Comparison of ENCODE assay signal across 2 cellular contexts in the genomic region with DNA sequence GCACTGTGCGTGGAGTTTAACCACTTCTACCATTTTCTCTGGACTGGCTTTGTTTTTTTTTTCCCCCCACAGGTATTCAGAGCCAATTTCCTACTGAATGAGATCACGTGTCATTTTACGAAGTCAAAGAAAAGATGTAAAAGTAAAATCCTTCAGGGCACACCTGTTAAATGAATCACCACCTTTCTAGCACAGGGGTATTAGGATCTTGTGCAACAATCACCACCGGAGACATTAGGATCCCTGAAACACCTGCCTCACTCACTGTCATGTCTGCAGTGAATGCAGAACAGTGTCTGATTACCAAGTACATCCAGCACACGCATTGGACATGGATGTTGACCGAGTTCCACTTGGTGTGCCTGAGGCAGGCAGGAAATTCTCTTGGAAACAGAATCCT.
TF ChIP-seq lines count a peak whose summit lies in the region.

No MANE protein-coding gene starts in this region.

TF ChIP-seq in IMR-90, 13 proteins besides CTCF, POLR2A, EP300 and RAD21:
- TF ChIP-seq MXI1 (IDR thresholded peaks at IDR 0.05; ENCODE audit: borderline replicate concordance, low read depth, low read length): no peak
- 0 out of 2 replicates have a peak, but pooled peaks have one; percentile 21 for TF ChIP-seq CEBPB (IDR thresholded peaks at IDR 0.05; ENCODE audit: low read depth, low read length)
TF ChIP-seq in IMR-90: peak in this region for 1.

TF ChIP-seq in WTC11, 78 proteins besides CTCF, POLR2A, EP300 and RAD21:
- no peak for TF ChIP-seq FOXP1 (CRISPR knock-in tag; IDR thresholded peaks at IDR 0.05; ENCODE audit: borderline replicate concordance)
- no peak for TF ChIP-seq NFE2L1 (CRISPR knock-in tag; IDR thresholded peaks at IDR 0.05)
- TF ChIP-seq HMGA2 (CRISPR knock-in tag; IDR thresholded peaks at IDR 0.05): no peak
- no peak for TF ChIP-seq TP53 (CRISPR knock-in tag; IDR thresholded peaks at IDR 0.05)
- no peak for TF ChIP-seq FOXJ3 (CRISPR knock-in tag; IDR thresholded peaks at IDR 0.05; ENCODE audit: borderline replicate concordance)
- no peak for TF ChIP-seq ZNF219 (CRISPR knock-in tag; IDR thresholded peaks at IDR 0.05; ENCODE audit: borderline replicate concordance)
- TF ChIP-seq ATF2 (CRISPR knock-in tag; IDR thresholded peaks at IDR 0.05; ENCODE audit: borderline replicate concordance, low read depth): no peak
- no peak for TF ChIP-seq JAZF1 (CRISPR knock-in tag; IDR thresholded peaks at IDR 0.05)
TF ChIP-seq in WTC11: peak in this region for 0.
